ENCODE assay signal across 9 cellular contexts in the genomic region with DNA sequence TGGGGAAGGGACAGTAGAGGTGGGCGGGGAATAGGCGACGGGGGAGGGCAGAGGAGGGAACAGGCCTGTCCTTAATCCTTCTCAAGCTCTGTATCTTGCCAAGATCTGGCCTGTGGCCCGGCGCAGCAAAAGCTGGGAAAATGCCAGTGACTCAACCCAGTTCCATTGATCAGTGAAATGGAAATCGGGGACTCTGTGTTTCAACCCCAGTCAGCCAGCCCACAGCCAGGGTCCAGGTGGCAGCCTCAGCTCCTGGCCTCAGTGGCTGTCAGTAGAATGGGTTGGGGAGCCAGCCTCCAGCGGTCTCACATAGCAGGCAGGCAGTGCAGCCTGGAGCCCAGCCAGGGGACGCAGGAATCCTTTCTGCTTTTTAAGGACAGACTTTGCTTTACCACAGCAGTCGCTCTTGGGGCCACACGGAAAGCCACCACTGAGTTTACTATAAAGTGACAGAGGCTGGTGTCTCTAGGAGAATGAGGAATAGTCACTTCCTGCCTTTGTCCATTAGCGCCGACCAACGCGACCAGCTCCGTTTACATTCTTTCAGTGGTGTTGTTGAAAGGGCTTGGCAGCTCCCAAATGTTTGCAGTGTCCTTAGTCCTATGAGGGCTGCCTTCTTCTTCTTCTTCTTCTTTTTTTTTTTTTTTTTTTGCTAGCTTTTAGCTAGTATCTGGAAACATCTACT.
DNase-seq lines count a peak whose midpoint lies in the region; ATAC-seq lines count a peak whose summit lies in the region.
"Had no signal": no experiment of that assay in that cellular context is flagged by ENCODE, and none has a peak within 500 bp of the region (broad histone marks: within the 10 kb centered on the region; RNA-seq: fewer than 3 reads in every experiment).

No MANE protein-coding gene starts in this region.

- H3K4me3 ChIP-seq in mesendoderm (ENCODE audit: low read length) (no peak overlapping the region), urinary bladder (ENCODE audit: low read depth, low read length) (no peak overlapping the region)

- no peaks in the 10 kb centered on the region for H3K4me1 ChIP-seq in mesendoderm (ENCODE audit: control insufficient read depth, low read depth, low read length)
- H3K4me1 ChIP-seq in urinary bladder (ENCODE audit: insufficient read depth), result no peaks in the 10 kb centered on the region

- H2AK5ac ChIP-seq in mesendoderm (ENCODE audit: low read length), result no peak overlapping the region

- DNase-seq in DMS 273 (lab: John Stamatoyannopoulos, UW; ENCODE audit: unreplicated experiment) (peak; percentile 23), DMS 273 treated with DMSO at 0.1 percent for 48 hours (lab: John Stamatoyannopoulos, UW) (no peak), dermis blood vessel endothelial cell (peak; percentile 84), mesendoderm (peak; percentile 56)
- DNase-seq in activated T-cell treated with anti-CD3 and anti-CD28 coated beads, Interleukin-2, amount 50 U/mL, for 4 hours, result no peak
- no peak for DNase-seq in activated T-cell treated with anti-CD3 and anti-CD28 coated beads, Interleukin-2, amount 50 U/mL, for 48 hours

- no peak overlapping the region for H2BK5ac ChIP-seq in mesendoderm (ENCODE audit: low read length)

- no peak overlapping the region for H3K9ac ChIP-seq in mesendoderm (ENCODE audit: low read length)

- no peaks in the 10 kb centered on the region for H3K36me3 Mint-ChIP-seq in activated T-cell treated with anti-CD3 and anti-CD28 coated beads, Interleukin-2, amount 50 U/mL, for 4 hours (ENCODE audit: insufficient read depth)

- H4K5ac ChIP-seq in mesendoderm (ENCODE audit: low read length), result no peak overlapping the region

- H3K79me2 ChIP-seq in mesendoderm (ENCODE audit: control insufficient read depth, insufficient read depth, low read length), result no peaks in the 10 kb centered on the region

- H3K23ac ChIP-seq in mesendoderm (ENCODE audit: low read length), result no peak overlapping the region

- no peak overlapping the region for H3K18ac ChIP-seq in mesendoderm (ENCODE audit: low read length)

- H3K9me3 Mint-ChIP-seq in activated T-cell treated with anti-CD3 and anti-CD28 coated beads, Interleukin-2, amount 50 U/mL, for 4 hours, result no peaks in the 10 kb centered on the region

- H2BK120ac ChIP-seq in mesendoderm (ENCODE audit: low read depth, low read length), result no peak overlapping the region

- H3K56ac ChIP-seq in mesendoderm (ENCODE audit: low read length), result no peak overlapping the region

- H3K27me3 ChIP-seq in mesendoderm (ENCODE audit: insufficient read depth, low read length, poor library complexity), result no peaks in the 10 kb centered on the region

- H3K4me1 Mint-ChIP-seq in activated T-cell treated with anti-CD3 and anti-CD28 coated beads, Interleukin-2, amount 50 U/mL, for 4 hours (ENCODE audit: low read depth), result no peaks in the 10 kb centered on the region

- no peak overlapping the region for H3K4ac ChIP-seq in mesendoderm (ENCODE audit: low read depth, low read length)

- no peak overlapping the region for H4K8ac ChIP-seq in mesendoderm (ENCODE audit: low read depth, low read length)

- no peak overlapping the region for H3K4me3 Mint-ChIP-seq in activated T-cell treated with anti-CD3 and anti-CD28 coated beads, Interleukin-2, amount 50 U/mL, for 4 hours

- no peak overlapping the region for H2BK15ac ChIP-seq in mesendoderm (replicated peaks; ENCODE audit: low read depth)

- no peak overlapping the region for H3K27ac ChIP-seq in mesendoderm (ENCODE audit: low read depth, low read length)
- H3K27ac ChIP-seq in urinary bladder (ENCODE audit: low read depth), result peak overlapping the region; percentile 88
- H3K27ac ChIP-seq: 22Rv1 had no signal

- H3K79me1 ChIP-seq in mesendoderm (ENCODE audit: low read length), result no peaks in the 10 kb centered on the region

- H3K4me2 ChIP-seq in mesendoderm (ENCODE audit: low read length), result no peak overlapping the region

- no peaks in the 10 kb centered on the region for H3K36me3 ChIP-seq in mesendoderm (ENCODE audit: control insufficient read depth, insufficient read depth, low read length)
- no peaks in the 10 kb centered on the region for H3K36me3 ChIP-seq in urinary bladder (ENCODE audit: insufficient read depth)

- H3K27me3 Mint-ChIP-seq in activated T-cell treated with anti-CD3 and anti-CD28 coated beads, Interleukin-2, amount 50 U/mL, for 4 hours (ENCODE audit: low read depth), result peaks cover 27% of the 10 kb centered on the region

- ATAC-seq in activated T-cell treated with anti-CD3 and anti-CD28 coated beads, Interleukin-2, amount 50 U/mL, for 4 hours, result no peak
- ATAC-seq in HG02884 (IDR thresholded peaks at IDR 0.05; ENCODE audit: unreplicated experiment), result no peak

- no CpG with 5 or more reads among the region's 15 CpGs for WGBS in mesendoderm (ENCODE audit: extremely low coverage, insufficient coverage, low lambda C conversion rate)
- WGBS in urinary bladder, result 12% methylated on average over 15 of the region's 15 CpGs

Comparison
In these comparisons a context has a peak if more than half of its experiments do, and no peak if none do; other contexts are left out.
1. DNase-seq: peak in DMS 273 (single experiment), dermis blood vessel endothelial cell (single experiment) and mesendoderm (single experiment); none in DMS 273 treated with DMSO at 0.1 percent for 48 hours (single experiment), activated T-cell treated with anti-CD3 and anti-CD28 coated beads, Interleukin-2, amount 50 U/mL, for 4 hours (single experiment) and activated T-cell treated with anti-CD3 and anti-CD28 coated beads, Interleukin-2, amount 50 U/mL, for 48 hours (0 of 2).